In the genomic region with DNA sequence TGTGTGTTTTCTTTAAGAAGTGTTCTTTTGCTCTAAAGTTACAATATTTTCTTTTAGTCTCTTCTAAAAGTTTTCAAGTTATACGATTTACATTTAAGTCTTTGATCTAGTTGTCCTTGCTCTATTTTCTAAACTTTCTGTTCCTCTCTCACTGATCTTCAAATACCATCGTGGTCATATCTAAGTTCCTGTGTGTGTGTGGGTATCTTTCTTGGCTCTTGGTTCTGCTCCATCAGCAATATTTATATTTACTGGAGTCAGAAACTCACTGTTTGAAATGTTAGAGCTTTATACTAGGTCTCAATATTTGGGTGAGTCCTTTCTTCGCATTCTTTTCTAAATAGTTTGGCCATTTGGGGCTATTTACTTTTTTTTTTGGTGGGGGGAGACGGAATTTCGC, we compare ENCODE assay signal across 2 cellular contexts.
TF ChIP-seq lines count a peak whose summit lies in the region.

No MANE protein-coding gene starts in this region.

TF ChIP-seq in GM12891, 5 proteins besides CTCF, POLR2A, EP300 and RAD21 (continued from another document):
- TF ChIP-seq PAX5 (IDR thresholded peaks at IDR 0.05; ENCODE audit: insufficient read depth, low read length, severe bottlenecking) (no peak), TAF1 (IDR thresholded peaks at IDR 0.05; ENCODE audit: low read depth, low read length) (no peak)

TF ChIP-seq in GM23338, 12 proteins besides CTCF, POLR2A, EP300 and RAD21 (continued from another document):
- TF ChIP-seq, protein P1, sequence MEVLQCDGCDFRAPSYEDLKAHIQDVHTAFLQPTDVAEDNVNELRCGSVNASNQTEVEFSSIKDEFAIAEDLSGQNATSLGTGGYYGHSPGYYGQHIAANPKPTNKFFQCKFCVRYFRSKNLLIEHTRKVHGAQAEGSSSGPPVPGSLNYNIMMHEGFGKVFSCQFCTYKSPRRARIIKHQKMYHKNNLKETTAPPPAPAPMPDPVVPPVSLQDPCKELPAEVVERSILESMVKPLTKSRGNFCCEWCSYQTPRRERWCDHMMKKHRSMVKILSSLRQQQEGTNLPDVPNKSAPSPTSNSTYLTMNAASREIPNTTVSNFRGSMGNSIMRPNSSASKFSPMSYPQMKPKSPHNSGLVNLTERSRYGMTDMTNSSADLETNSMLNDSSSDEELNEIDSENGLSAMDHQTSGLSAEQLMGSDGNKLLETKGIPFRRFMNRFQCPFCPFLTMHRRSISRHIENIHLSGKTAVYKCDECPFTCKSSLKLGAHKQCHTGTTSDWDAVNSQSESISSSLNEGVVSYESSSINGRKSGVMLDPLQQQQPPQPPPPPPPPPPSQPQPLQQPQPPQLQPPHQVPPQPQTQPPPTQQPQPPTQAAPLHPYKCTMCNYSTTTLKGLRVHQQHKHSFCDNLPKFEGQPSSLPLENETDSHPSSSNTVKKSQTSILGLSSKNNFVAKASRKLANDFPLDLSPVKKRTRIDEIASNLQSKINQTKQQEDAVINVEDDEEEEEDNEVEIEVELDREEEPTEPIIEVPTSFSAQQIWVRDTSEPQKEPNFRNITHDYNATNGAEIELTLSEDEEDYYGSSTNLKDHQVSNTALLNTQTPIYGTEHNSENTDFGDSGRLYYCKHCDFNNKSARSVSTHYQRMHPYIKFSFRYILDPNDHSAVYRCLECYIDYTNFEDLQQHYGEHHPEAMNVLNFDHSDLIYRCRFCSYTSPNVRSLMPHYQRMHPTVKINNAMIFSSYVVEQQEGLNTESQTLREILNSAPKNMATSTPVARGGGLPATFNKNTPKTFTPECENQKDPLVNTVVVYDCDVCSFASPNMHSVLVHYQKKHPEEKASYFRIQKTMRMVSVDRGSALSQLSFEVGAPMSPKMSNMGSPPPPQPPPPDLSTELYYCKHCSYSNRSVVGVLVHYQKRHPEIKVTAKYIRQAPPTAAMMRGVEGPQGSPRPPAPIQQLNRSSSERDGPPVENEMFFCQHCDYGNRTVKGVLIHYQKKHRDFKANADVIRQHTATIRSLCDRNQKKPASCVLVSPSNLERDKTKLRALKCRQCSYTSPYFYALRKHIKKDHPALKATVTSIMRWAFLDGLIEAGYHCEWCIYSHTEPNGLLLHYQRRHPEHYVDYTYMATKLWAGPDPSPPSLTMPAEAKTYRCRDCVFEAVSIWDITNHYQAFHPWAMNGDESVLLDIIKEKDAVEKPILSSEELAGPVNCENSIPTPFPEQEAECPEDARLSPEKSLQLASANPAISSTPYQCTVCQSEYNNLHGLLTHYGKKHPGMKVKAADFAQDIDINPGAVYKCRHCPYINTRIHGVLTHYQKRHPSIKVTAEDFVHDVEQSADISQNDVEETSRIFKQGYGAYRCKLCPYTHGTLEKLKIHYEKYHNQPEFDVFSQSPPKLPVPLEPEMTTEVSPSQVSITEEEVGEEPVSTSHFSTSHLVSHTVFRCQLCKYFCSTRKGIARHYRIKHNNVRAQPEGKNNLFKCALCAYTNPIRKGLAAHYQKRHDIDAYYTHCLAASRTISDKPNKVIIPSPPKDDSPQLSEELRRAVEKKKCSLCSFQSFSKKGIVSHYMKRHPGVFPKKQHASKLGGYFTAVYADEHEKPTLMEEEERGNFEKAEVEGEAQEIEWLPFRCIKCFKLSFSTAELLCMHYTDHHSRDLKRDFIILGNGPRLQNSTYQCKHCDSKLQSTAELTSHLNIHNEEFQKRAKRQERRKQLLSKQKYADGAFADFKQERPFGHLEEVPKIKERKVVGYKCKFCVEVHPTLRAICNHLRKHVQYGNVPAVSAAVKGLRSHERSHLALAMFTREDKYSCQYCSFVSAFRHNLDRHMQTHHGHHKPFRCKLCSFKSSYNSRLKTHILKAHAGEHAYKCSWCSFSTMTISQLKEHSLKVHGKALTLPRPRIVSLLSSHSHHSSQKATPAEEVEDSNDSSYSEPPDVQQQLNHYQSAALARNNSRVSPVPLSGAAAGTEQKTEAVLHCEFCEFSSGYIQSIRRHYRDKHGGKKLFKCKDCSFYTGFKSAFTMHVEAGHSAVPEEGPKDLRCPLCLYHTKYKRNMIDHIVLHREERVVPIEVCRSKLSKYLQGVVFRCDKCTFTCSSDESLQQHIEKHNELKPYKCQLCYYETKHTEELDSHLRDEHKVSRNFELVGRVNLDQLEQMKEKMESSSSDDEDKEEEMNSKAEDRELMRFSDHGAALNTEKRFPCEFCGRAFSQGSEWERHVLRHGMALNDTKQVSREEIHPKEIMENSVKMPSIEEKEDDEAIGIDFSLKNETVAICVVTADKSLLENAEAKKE (CRISPR knock-in tag; IDR thresholded peaks at IDR 0.05): no peak
- TF ChIP-seq EZH2 (IDR thresholded peaks at IDR 0.05; ENCODE audit: low read depth, unreplicated experiment) (no peak), ZNF331 (CRISPR knock-in tag; IDR thresholded peaks at IDR 0.05; ENCODE audit: low read depth) (no peak), EZH2phosphoT487 (IDR thresholded peaks at IDR 0.05; ENCODE audit: unreplicated experiment) (no peak), REST (IDR thresholded peaks at IDR 0.05; ENCODE audit: unreplicated experiment) (no peak)
- TF ChIP-seq, protein P2, sequence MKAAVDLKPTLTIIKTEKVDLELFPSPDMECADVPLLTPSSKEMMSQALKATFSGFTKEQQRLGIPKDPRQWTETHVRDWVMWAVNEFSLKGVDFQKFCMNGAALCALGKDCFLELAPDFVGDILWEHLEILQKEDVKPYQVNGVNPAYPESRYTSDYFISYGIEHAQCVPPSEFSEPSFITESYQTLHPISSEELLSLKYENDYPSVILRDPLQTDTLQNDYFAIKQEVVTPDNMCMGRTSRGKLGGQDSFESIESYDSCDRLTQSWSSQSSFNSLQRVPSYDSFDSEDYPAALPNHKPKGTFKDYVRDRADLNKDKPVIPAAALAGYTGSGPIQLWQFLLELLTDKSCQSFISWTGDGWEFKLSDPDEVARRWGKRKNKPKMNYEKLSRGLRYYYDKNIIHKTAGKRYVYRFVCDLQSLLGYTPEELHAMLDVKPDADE (IDR thresholded peaks at IDR 0.05): no peak
